ENCODE assay signal across 7 cellular contexts in the genomic region with DNA sequence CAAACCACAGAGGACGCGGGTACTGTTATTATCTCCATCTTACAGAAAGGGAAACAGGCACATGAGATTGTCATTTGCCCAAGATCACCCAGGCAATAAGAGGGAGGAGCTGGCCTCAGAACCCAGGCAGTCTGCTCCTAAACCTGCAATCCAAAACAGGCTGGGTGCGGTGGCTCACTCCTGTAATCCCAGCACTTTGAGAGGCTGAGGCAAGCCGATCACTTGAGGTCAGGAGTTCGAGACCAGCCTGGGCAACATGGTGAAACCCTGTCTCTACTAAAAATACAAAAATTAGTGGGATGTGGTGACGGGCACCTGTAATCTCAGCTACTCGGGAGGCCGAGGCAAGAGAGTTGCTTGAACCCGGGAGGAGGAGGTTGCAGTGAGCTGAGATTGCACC. TPM values are rescaled to one million over a fixed set of nuclear protein-coding genes. Genes with fewer than 3 reads are reported as not detected.
"Had no signal": no experiment of that assay in that cellular context is flagged by ENCODE, and none has a peak within 500 bp of the region (broad histone marks: within the 10 kb centered on the region; RNA-seq: fewer than 3 reads in every experiment).

No MANE protein-coding gene starts in this region.

RNA-seq across cellular contexts. Expression of a gene that starts 5.2 kb away (rescaled TPM):
- total RNA-seq: LHCN-M2, MCF 10A, OCI-LY7, PC-3, Peyer's patch, Right ventricle myocardium superior, SJSA1 had no signal

RNA-seq across cellular contexts. Expression of a gene that starts 13.3 kb away (rescaled TPM):
- total RNA-seq: OCI-LY7 had no signal
